Comparison of ENCODE assay signal across 17 cellular contexts in genomic region chr10:71661060-71661622, GRCh38. TPM values are rescaled to one million over a fixed set of nuclear protein-coding genes. Genes with fewer than 3 reads are reported as not detected.
DNase-seq lines count a peak whose midpoint lies in the region; ATAC-seq and TF ChIP-seq lines count a peak whose summit lies in the region.
"Had no signal": no experiment of that assay in that cellular context is flagged by ENCODE, and none has a peak within 500 bp of the region (broad histone marks: within the 10 kb centered on the region; RNA-seq: fewer than 3 reads in every experiment).

No MANE protein-coding gene starts in this region.

- H3K36me3 ChIP-seq in GM23338 (ENCODE audit: insufficient read depth), result no peaks in the 10 kb centered on the region
- H3K36me3 ChIP-seq: BE2C had no signal

- no peak overlapping the region for H3K4me3 ChIP-seq in GM23338
- H3K4me3 ChIP-seq: A549, GM23248 had no signal

- CTCF ChIA-PET in WTC11 (lab: Charles Lee), result interaction anchor here (1.1 to 1.5 kb wide), 3 partner anchors 12 to 47 kb away, joined by 3 to 7 read pairs (median 4); no protein-coding TSS in a partner anchor

- H2AFZ ChIP-seq in GM23338, result no peak overlapping the region
- H2AFZ ChIP-seq: GM23248 had no signal

- no peaks in the 10 kb centered on the region; the same call in 1 of the 2 replicates for H3F3A ChIP-seq in GM23338 (replicated peaks; ENCODE audit: low read depth)

- H3K9me2 ChIP-seq in GM23338 (ENCODE audit: insufficient read depth), result no peaks in the 10 kb centered on the region

- DNase-seq in GM23338 (ENCODE audit: low spot score) (peak; percentile 52), WTC11 (ENCODE audit: low spot score) (no peak), iPS-NIHi7 (ENCODE audit: extremely low spot score) (peak; percentile 44), progenitor cell of endocrine pancreas (ENCODE audit: low spot score, unreplicated experiment) (no peak), SIG-M5 (lab: John Stamatoyannopoulos, UW) (no peak), Right ventricle myocardium inferior (ENCODE audit: missing footprints) (no peak)
- DNase-seq: BE2C; CD4-positive, alpha-beta memory T cell; DMS79; GM23248; HCEC 1CT; HFFc6 had no signal

- no peak overlapping the region for H3K4me2 ChIP-seq in GM23338
- H3K4me2 ChIP-seq: A549 had no signal

- H3K9me3 Mint-ChIP-seq in GM23338 (0 out of 3 replicates have a peak, but pooled peaks cover 3% of the 10 kb centered on the region), WTC11 (peaks cover 6% of the 10 kb centered on the region), progenitor cell of endocrine pancreas (ENCODE audit: low read depth) (no peaks in the 10 kb centered on the region)
- H3K9me3 Mint-ChIP-seq: CD4-positive, alpha-beta memory T cell; HFFc6 had no signal

- POLR2A ChIA-PET in WTC11 (lab: Charles Lee), result no interaction called here

- H3K4me1 Mint-ChIP-seq in GM23338 (peaks cover 82% of the 10 kb centered on the region), WTC11 (peaks cover 82% of the 10 kb centered on the region), progenitor cell of endocrine pancreas (ENCODE audit: low read depth) (peaks cover 17% of the 10 kb centered on the region)

- peaks cover 18% of the 10 kb centered on the region for H3K27me3 ChIP-seq in GM23338 (ENCODE audit: insufficient read depth)
- H3K27me3 ChIP-seq: BE2C had no signal

- H4K20me1 ChIP-seq in GM23338 (replicated peaks; ENCODE audit: insufficient read depth), result no peaks in the 10 kb centered on the region

- H3K27ac Mint-ChIP-seq in GM23338 (0 out of 2 replicates have a peak overlapping the region, but pooled peaks have one; percentile 57), WTC11 (no peak overlapping the region), progenitor cell of endocrine pancreas (no peak overlapping the region)
- H3K27ac Mint-ChIP-seq: HFFc6 had no signal

- H3K27ac ChIP-seq in GM23338 (ENCODE audit: low read depth), result no peak overlapping the region
- H3K27ac ChIP-seq: A549, C4-2B, GM23248, HL-60 had no signal

- H3K27me3 Mint-ChIP-seq in GM23338 (ENCODE audit: insufficient read depth, low read depth, poor library complexity) (peaks cover 44% of the 10 kb centered on the region), WTC11 (ENCODE audit: low read depth) (peaks cover 53% of the 10 kb centered on the region), progenitor cell of endocrine pancreas (peaks cover 86% of the 10 kb centered on the region)

- intact Hi-C loops in Right ventricle myocardium inferior (cut with DNase I), result no loop called here

- peaks cover 41% of the 10 kb centered on the region for H3K4me1 ChIP-seq in GM23338 (ENCODE audit: insufficient read depth)

- TF ChIP-seq CTCF in GM23338 (conservative IDR thresholded peaks at IDR 0.05; ENCODE audit: low read depth in 2 of 2), result peak in 1 of 2 experiments; percentile 49; a peak in 2 of 4 replicates
- no peak for TF ChIP-seq CTCF in WTC11 (IDR thresholded peaks at IDR 0.05)
- TF ChIP-seq CTCF in progenitor cell of endocrine pancreas (IDR thresholded peaks at IDR 0.05; ENCODE audit: unreplicated experiment), result peak; percentile 29

- 0 out of 3 replicates have a peak, but pooled peaks cover 3% of the 10 kb centered on the region for H3K36me3 Mint-ChIP-seq in GM23338 (ENCODE audit: low read depth)
- peaks cover 4% of the 10 kb centered on the region; the same call in 1 of the 2 replicates for H3K36me3 Mint-ChIP-seq in WTC11
- no peaks in the 10 kb centered on the region for H3K36me3 Mint-ChIP-seq in progenitor cell of endocrine pancreas (ENCODE audit: insufficient read depth)
- H3K36me3 Mint-ChIP-seq: CD4-positive, alpha-beta memory T cell had no signal

- no peaks in the 10 kb centered on the region for H3K79me2 ChIP-seq in GM23338 (replicated peaks; ENCODE audit: insufficient read depth)

- no peak overlapping the region for H3K4me3 Mint-ChIP-seq in GM23338
- H3K4me3 Mint-ChIP-seq in WTC11, result no peak overlapping the region
- no peak overlapping the region for H3K4me3 Mint-ChIP-seq in progenitor cell of endocrine pancreas (ENCODE audit: low read depth)
- H3K4me3 Mint-ChIP-seq: CD4-positive, alpha-beta memory T cell; HFFc6 had no signal

- ATAC-seq in GM23338 (no peak), WTC11 (no peak), Right ventricle myocardium inferior (no peak), HG03097 (IDR thresholded peaks at IDR 0.05; ENCODE audit: low FRiP score, unreplicated experiment) (no peak)
- ATAC-seq: A549 had no signal

TF ChIP-seq in GM23338, 12 proteins besides CTCF, POLR2A, EP300 and RAD21 (continues in another document):
- TF ChIP-seq POLR2AphosphoS5 (IDR thresholded peaks at IDR 0.05; ENCODE audit: low read depth), result no peak
- no peak for TF ChIP-seq EZH2phosphoT487 (IDR thresholded peaks at IDR 0.05; ENCODE audit: unreplicated experiment)
- TF ChIP-seq REST (IDR thresholded peaks at IDR 0.05; ENCODE audit: unreplicated experiment), result no peak

TF ChIP-seq in WTC11, 78 proteins besides CTCF, POLR2A, EP300 and RAD21:
- no peak for TF ChIP-seq CDX4 (CRISPR knock-in tag; IDR thresholded peaks at IDR 0.05; ENCODE audit: borderline replicate concordance)
- TF ChIP-seq SMAD3 (CRISPR knock-in tag; IDR thresholded peaks at IDR 0.05; ENCODE audit: borderline replicate concordance), result no peak
- TF ChIP-seq ATF1 (CRISPR knock-in tag; IDR thresholded peaks at IDR 0.05), result 0 out of 2 replicates have a peak, but pooled peaks have one; percentile 27
- no peak for TF ChIP-seq ZNF263 (CRISPR knock-in tag; IDR thresholded peaks at IDR 0.05; ENCODE audit: low read depth)
- TF ChIP-seq GTF2I (CRISPR knock-in tag; conservative IDR thresholded peaks at IDR 0.05), result peak; percentile 69; the same call in 1 of the 2 replicates
TF ChIP-seq in WTC11: peak in this region for 2.

RNA-seq across cellular contexts. Expression of gene C10orf105, which starts 58.4 kb away (rescaled TPM):
- total RNA-seq in GM23338 (2014; rRNA removed; shearing (Covaris generic)), result 0.17 and 0.19 TPM in 2 replicates
- 0.15 and 0.19 TPM in 2 replicates for polyA plus RNA-seq in GM23338 (2016; fragmentation: Nextera tagmentation; extraction: Ambion mirVana)
- total RNA-seq in WTC11 (2021), result 0.48 to 0.99 TPM (median 0.85 TPM) in 3 replicates
- 0.07 TPM in 1 of 2 replicates, not detected in the other for total RNA-seq in progenitor cell of endocrine pancreas
- 0.05 TPM for total RNA-seq in Right ventricle myocardium inferior
- total RNA-seq: GM23248, HFFc6 had no signal
- polyA plus RNA-seq: A549, AG04450, GM23248 had no signal

Comparison
In these comparisons a context has a peak if more than half of its experiments do, and no peak if none do; other contexts are left out.
1. DNase-seq: peak in GM23338 (single experiment) and iPS-NIHi7 (single experiment); none in WTC11 (single experiment), progenitor cell of endocrine pancreas (single experiment), SIG-M5 (single experiment) and Right ventricle myocardium inferior (single experiment).